In genomic region chr14:31043379-31043778, GRCh38 we compare ENCODE assay signal across 16 cellular contexts. TPM values are rescaled to one million over a fixed set of nuclear protein-coding genes. Genes with fewer than 3 reads are reported as not detected.
DNase-seq lines count a peak whose midpoint lies in the region; ATAC-seq, FAIRE-seq and TF ChIP-seq lines count a peak whose summit lies in the region.
"Had no signal": no experiment of that assay in that cellular context is flagged by ENCODE, and none has a peak within 500 bp of the region (broad histone marks: within the 10 kb centered on the region; RNA-seq: fewer than 3 reads in every experiment).

No MANE protein-coding gene starts in this region.

- ATAC-seq in HCT116 (no peak), PC-3 (no peak), K562 (peak; percentile 29; the same call in 2 of the 3 replicates), left colon (no peak)
- no peak for ATAC-seq in activated CD8-positive, alpha-beta T cell treated with anti-CD3 and anti-CD28 coated beads, Interleukin-2, amount 10 ng/mL, durations not matched to agents 7 days and 5 days
- ATAC-seq: HepG2 had no signal

- RAD21 ChIA-PET in HCT116 (lab: Charles Lee; ENCODE audit: low non-redundant PET in 1 of 2, low total read pairs in 2 of 2, uncharacterized antibody in 2 of 2, unreplicated experiment in 2 of 2), result no interaction called here

- 0% methylated on average over 3 of the region's 3 CpGs for WGBS in K562 (ENCODE audit: insufficient coverage, low coverage, missing lambda C conversion rate)

- TF ChIP-seq RAD21 in HCT116 (IDR thresholded peaks at IDR 0.05; ENCODE audit: low read depth) (no peak), K562 (CRISPR knock-in tag; conservative IDR thresholded peaks at IDR 0.05 in 1 of 2, IDR thresholded peaks at IDR 0.05 in 1 of 2) (no peak)

- DNase-seq in HCT116 (ENCODE audit: low read depth, low spot score) (no peak), PC-3 (peak; percentile 76), K562 (ENCODE audit: extremely low read depth in 1 of 4, low spot score in 3 of 4) (no peak), hypothalamus (lab: John Stamatoyannopoulos, UW) (no peak), NCI-H1417 treated with DMSO at 0.1 percent for 48 hours (lab: John Stamatoyannopoulos, UW) (no peak), left colon (no peak)
- DNase-seq in activated CD8-positive, alpha-beta T cell treated with anti-CD3 and anti-CD28 coated beads, Interleukin-2, amount 10 ng/mL, durations not matched to agents 7 days and 5 days, result no peak
- DNase-seq: AML-193; Caco-2; CD8-positive, alpha-beta memory T cell; DMS53; GF-D8; HCEC 1CT had no signal

- H3K27ac Mint-ChIP-seq in activated CD8-positive, alpha-beta T cell treated with anti-CD3 and anti-CD28 coated beads, Interleukin-2, amount 10 ng/mL, durations not matched to agents 7 days and 5 days, result no peak overlapping the region

- no peak for TF ChIP-seq CTCF in HCT116 (IDR thresholded peaks at IDR 0.05 in 2 of 3, conservative IDR thresholded peaks at IDR 0.05 in 1 of 3; ENCODE audit: borderline replicate concordance in 1 of 3, insufficient read depth in 1 of 3, low read depth in 2 of 3, low read length in 2 of 3)
- TF ChIP-seq CTCF in PC-3 (conservative IDR thresholded peaks at IDR 0.05; ENCODE audit: low read depth, low read length), result no peak
- TF ChIP-seq CTCF in K562 (IDR thresholded peaks at IDR 0.05 in 2 of 3, conservative IDR thresholded peaks at IDR 0.05 in 1 of 3; ENCODE audit: insufficient read depth in 2 of 3, low read depth in 1 of 3, low read length in 3 of 3), result no peak

- CTCF ChIA-PET in HCT116 (lab: Charles Lee) (no interaction called here), PC-3 (lab: Charles Lee) (no interaction called here), K562 (lab: Yijun Ruan, JAX; ENCODE audit: low intra/inter-chr PET ratio) (no interaction called here)
- CTCF ChIA-PET in activated CD8-positive, alpha-beta T cell treated with anti-CD3 and anti-CD28 coated beads, Interleukin-2, amount 10 ng/mL, durations not matched to agents 7 days and 5 days (lab: Charles Lee), result interaction anchor here (1.8 kb wide), 1 partner anchor 62 kb away, joined by 3 read pairs; no protein-coding TSS in a partner anchor

- H3F3A ChIP-seq in PC-3 (ENCODE audit: low read length, unreplicated experiment), result no peaks in the 10 kb centered on the region

- in situ Hi-C loops in K562 (cut with MboI), result no loop called here

- POLR2A ChIA-PET in HCT116 (lab: Charles Lee), result interaction anchor here (0.6 to 1.6 kb wide), 4 partner anchors 12 to 17 kb away, joined by 3 to 7 read pairs (median 4); partner anchors contain the start of gene STRN3
- POLR2A ChIA-PET in PC-3 (lab: Charles Lee; ENCODE audit: unreplicated experiment), result no interaction called here
- POLR2A ChIA-PET in K562 (lab: Yijun Ruan, JAX), result interaction anchor here (0.6 to 1.8 kb wide), 4 partner anchors 10 to 116 kb away, joined by 3 to 6 read pairs (median 6); partner anchors contain the start of gene STRN3
- POLR2A ChIA-PET in activated CD8-positive, alpha-beta T cell treated with anti-CD3 and anti-CD28 coated beads, Interleukin-2, amount 10 ng/mL, durations not matched to agents 7 days and 5 days (lab: Charles Lee), result no interaction called here

- H3K9me3 Mint-ChIP-seq in activated CD8-positive, alpha-beta T cell treated with anti-CD3 and anti-CD28 coated beads, Interleukin-2, amount 10 ng/mL, durations not matched to agents 7 days and 5 days (ENCODE audit: insufficient read depth), result no peaks in the 10 kb centered on the region
- H3K9me3 Mint-ChIP-seq: CD8-positive, alpha-beta memory T cell had no signal

- H3K36me3 Mint-ChIP-seq in activated CD8-positive, alpha-beta T cell treated with anti-CD3 and anti-CD28 coated beads, Interleukin-2, amount 10 ng/mL, durations not matched to agents 7 days and 5 days (ENCODE audit: low read depth), result no peaks in the 10 kb centered on the region

- H3K4me2 ChIP-seq in HCT116 (ENCODE audit: low read length) (peak overlapping the region; percentile 23; the same call in 1 of the 2 replicates), PC-3 (ENCODE audit: low read length) (peak overlapping the region; percentile 61), K562 (ENCODE audit: insufficient read depth, low read length) (peak overlapping the region; percentile 57; the same call in 1 of the 2 replicates)
- H3K4me2 ChIP-seq: BLaER1 had no signal

- H3K27me3 ChIP-seq in HCT116 (ENCODE audit: insufficient read depth, low read length) (no peaks in the 10 kb centered on the region), PC-3 (ENCODE audit: low read length) (no peaks in the 10 kb centered on the region), K562 (ENCODE audit: control insufficient read depth in 2 of 2, insufficient read depth in 2 of 2, low read length in 2 of 2) (no peaks in the 10 kb centered on the region)
- H3K27me3 ChIP-seq: BLaER1 had no signal

- intact Hi-C loops in HCT116 (cut with micrococcal nuclease), result no loop called here
- intact Hi-C loops in PC-3 (cut with micrococcal nuclease), result no loop called here
- intact Hi-C loops in K562 (cut with micrococcal nuclease), result no loop called here
- intact Hi-C loops in left colon (cut with DNase I, micrococcal nuclease), result no loop called here

- no peaks in the 10 kb centered on the region for H3K27me3 Mint-ChIP-seq in activated CD8-positive, alpha-beta T cell treated with anti-CD3 and anti-CD28 coated beads, Interleukin-2, amount 10 ng/mL, durations not matched to agents 7 days and 5 days (ENCODE audit: low read depth)
- H3K27me3 Mint-ChIP-seq: CD8-positive, alpha-beta memory T cell had no signal

- H3K79me2 ChIP-seq in HCT116 (ENCODE audit: insufficient read depth, low read length) (no peaks in the 10 kb centered on the region), PC-3 (ENCODE audit: low read length) (no peaks in the 10 kb centered on the region), K562 (ENCODE audit: control insufficient read depth, insufficient read depth, low read length) (no peaks in the 10 kb centered on the region)

- peaks cover 37 to 47% of the 10 kb centered on the region in 2 experiments for H3K4me1 ChIP-seq in HCT116 (ENCODE audit: control insufficient read depth in 1 of 2, insufficient read depth in 2 of 2, low read length in 2 of 2)
- H3K4me1 ChIP-seq in PC-3 (ENCODE audit: insufficient read depth, low read length), result peaks cover 14% of the 10 kb centered on the region
- peaks cover 10 to 15% of the 10 kb centered on the region in 2 experiments; a peak in 4 of 5 replicates for H3K4me1 ChIP-seq in K562 (replicated peaks in 1 of 2; ENCODE audit: control insufficient read depth in 2 of 2, insufficient read depth in 2 of 2, low read length in 2 of 2)
- H3K4me1 ChIP-seq: BLaER1, Caco-2 had no signal

- no peak overlapping the region for H2AFZ ChIP-seq in HCT116 (ENCODE audit: low read depth, low read length, poor library complexity, severe bottlenecking)
- peak overlapping the region; percentile 34 for H2AFZ ChIP-seq in PC-3 (ENCODE audit: low read length)
- H2AFZ ChIP-seq in K562 (ENCODE audit: low read depth, low read length), result peak overlapping the region; percentile 75

- H3K9me2 ChIP-seq in HCT116 (ENCODE audit: insufficient read depth), result no peaks in the 10 kb centered on the region
- H3K9me2 ChIP-seq in PC-3 (replicated peaks; ENCODE audit: low read length), result no peaks in the 10 kb centered on the region

- no peak overlapping the region for H3K9ac ChIP-seq in HCT116 (ENCODE audit: low read length)
- no peak overlapping the region for H3K9ac ChIP-seq in PC-3 (ENCODE audit: low read length)
- H3K9ac ChIP-seq in K562 (ENCODE audit: insufficient read depth in 1 of 2, low read depth in 2 of 2, low read length in 2 of 2), result peak overlapping the region in 1 of 2 experiments; percentile 39; a peak in 2 of 4 replicates
- H3K9ac ChIP-seq: BLaER1 had no signal

- no peak for TF ChIP-seq EP300 in K562 (IDR thresholded peaks at IDR 0.05; ENCODE audit: low read length)

- H3K9me3 ChIP-seq in HCT116 (ENCODE audit: control insufficient read depth in 1 of 2, insufficient read depth in 1 of 2, low read depth in 1 of 2, low read length in 2 of 2), result no peaks in the 10 kb centered on the region
- H3K9me3 ChIP-seq in PC-3 (ENCODE audit: low read length), result no peaks in the 10 kb centered on the region
- peaks cover 5% of the 10 kb centered on the region; the same call in 1 of the 2 replicates for H3K9me3 ChIP-seq in K562 (replicated peaks; ENCODE audit: control insufficient read depth, insufficient read depth, low read depth, low read length)
- H3K9me3 ChIP-seq: BLaER1, Caco-2 had no signal

- H3K4me1 Mint-ChIP-seq in activated CD8-positive, alpha-beta T cell treated with anti-CD3 and anti-CD28 coated beads, Interleukin-2, amount 10 ng/mL, durations not matched to agents 7 days and 5 days (ENCODE audit: low read depth), result peaks cover 4% of the 10 kb centered on the region

- no peaks in the 10 kb centered on the region for H3K9me1 ChIP-seq in K562 (ENCODE audit: control insufficient read depth, insufficient read depth, low read length)

- BruUV-seq in HCT116 (replicated peaks; lab: Mats Ljungman, UMichigan) (no TSS peak), PC-3 (replicated peaks; lab: Mats Ljungman, UMichigan) (no TSS peak), K562 (replicated peaks; lab: Mats Ljungman, UMichigan) (no TSS peak)

- no peaks in the 10 kb centered on the region for H3K36me3 ChIP-seq in HCT116 (ENCODE audit: control insufficient read depth in 1 of 2, insufficient read depth in 2 of 2, low read length in 2 of 2)
- H3K36me3 ChIP-seq in PC-3 (ENCODE audit: low read depth, low read length), result no peaks in the 10 kb centered on the region
- H3K36me3 ChIP-seq in K562 (ENCODE audit: control insufficient read depth, insufficient read depth, low read length), result no peaks in the 10 kb centered on the region
- H3K36me3 ChIP-seq: BLaER1 had no signal

- H4K20me1 ChIP-seq in HCT116 (ENCODE audit: insufficient read depth), result no peaks in the 10 kb centered on the region
- no peaks in the 10 kb centered on the region for H4K20me1 ChIP-seq in PC-3 (ENCODE audit: low read length)
- no peaks in the 10 kb centered on the region for H4K20me1 ChIP-seq in K562 (replicated peaks; ENCODE audit: control insufficient read depth, insufficient read depth, low read length)
- H4K20me1 ChIP-seq: BLaER1 had no signal

- no peak overlapping the region for H3K4me3 ChIP-seq in HCT116 (replicated peaks in 1 of 2; ENCODE audit: low read depth in 1 of 2, low read length in 2 of 2)
- H3K4me3 ChIP-seq in PC-3 (ENCODE audit: low read length), result peak overlapping the region; percentile 4; the same call in 1 of the 2 replicates
- no peak overlapping the region for H3K4me3 ChIP-seq in K562
- H3K4me3 ChIP-seq: BLaER1 had no signal

- no peak overlapping the region for H3K4me3 Mint-ChIP-seq in activated CD8-positive, alpha-beta T cell treated with anti-CD3 and anti-CD28 coated beads, Interleukin-2, amount 10 ng/mL, durations not matched to agents 7 days and 5 days
- H3K4me3 Mint-ChIP-seq: CD8-positive, alpha-beta memory T cell had no signal

- TF ChIP-seq POLR2A in HCT116 (IDR thresholded peaks at IDR 0.05; ENCODE audit: borderline replicate concordance, extremely low read depth, insufficient read depth, insufficient read length), result no peak
- TF ChIP-seq POLR2A in K562 (conservative IDR thresholded peaks at IDR 0.05), result no peak

- H3K27ac ChIP-seq in HCT116 (ENCODE audit: low read depth, low read length), result no peak overlapping the region
- H3K27ac ChIP-seq in PC-3 (ENCODE audit: low read length), result peak overlapping the region; percentile 58
- peak overlapping the region; percentile 15 for H3K27ac ChIP-seq in K562 (ENCODE audit: extremely low read depth, low read depth, low read length)
- H3K27ac ChIP-seq: BLaER1 had no signal

- FAIRE-seq in K562 (lab: Jason Lieb, UNC), result peak; percentile 48
- FAIRE-seq: GM19239, HepG2 had no signal

RNA-seq across cellular contexts. Expression of gene STRN3, which starts 17.2 kb away (rescaled TPM):
- total RNA-seq in HCT116 (2021; ENCODE audit: unreplicated experiment) (43.4 TPM), PC-3 (2014; rRNA removed) (36.9 and 41.4 TPM in 2 replicates), K562 (2014; rRNA removed) (18.0 and 25.7 TPM in 2 replicates), K562 (2014; rRNA removed; fragmentation: Illumina TruSeq; extraction: Trizol) (29.1 and 35.7 TPM in 2 replicates), K562 (2015; rRNA removed; fragmentation: Illumina TruSeq; extraction: Trizol) (23.7 and 24.7 TPM in 2 replicates), K562 (2021) (17.6 and 19.9 TPM in 2 replicates), left colon (10 to 100 TPM; 43.3 to 48.0 TPM)
- 18.5 and 22.7 TPM in 2 replicates for polyA plus RNA-seq in HCT116 (2012)
- total RNA-seq in K562 (2011; cell fraction: chromatin; rRNA removed; ENCODE audit: low replicate concordance), result 37.9 and 146 TPM in 2 replicates
- total RNA-seq in K562 (2011; cell fraction: nucleolus; rRNA removed), result 20.3 and 32.5 TPM in 2 replicates
- 42.4 and 69.4 TPM in 2 replicates for total RNA-seq in K562 (2011; cell fraction: nucleoplasm; rRNA removed)
- polyA plus RNA-seq in K562 (2011; rRNA removed) (16.0 and 16.7 TPM in 2 replicates), K562 (2014; fragmentation: Illumina TruSeq; extraction: Trizol) (9.7 and 10.8 TPM in 2 replicates), K562 (2014; fragmentation: Nextera tagmentation; extraction: Ambion mirVana) (1 to 10 TPM; 5.9 to 6.2 TPM), K562 (2014; rRNA removed) (5.6 and 14.0 TPM in 2 replicates)
- polyA plus RNA-seq in K562 (2011; cell fraction: cytosol; rRNA removed), result 2.7 and 5.8 TPM in 2 replicates
- polyA plus RNA-seq in K562 (2011; cell fraction: nucleus; rRNA removed), result 17.9 and 25.0 TPM in 2 replicates
- 8.7 and 9.7 TPM in 2 replicates for polyA plus RNA-seq in K562 (2012)
- polyA minus RNA-seq in K562 (2011; rRNA and poly(A)+ RNA removed), result 102 and 104 TPM in 2 replicates
- 23.7 and 37.6 TPM in 2 replicates for polyA minus RNA-seq in K562 (2011; cell fraction: cytosol; rRNA and poly(A)+ RNA removed)
- polyA minus RNA-seq in K562 (2011; cell fraction: nucleus; rRNA and poly(A)+ RNA removed), result 35.5 and 43.8 TPM in 2 replicates
- 10 to 100 TPM; 19.0 to 23.0 TPM for total RNA-seq in activated CD8-positive, alpha-beta T cell treated with anti-CD3 and anti-CD28 coated beads, Interleukin-2, amount 10 ng/mL, durations not matched to agents 7 days and 5 days

RNA-seq across cellular contexts. Expression of gene AP4S1, which starts 17.9 kb away (rescaled TPM):
- total RNA-seq in HCT116 (2021; ENCODE audit: unreplicated experiment) (5.0 TPM), PC-3 (2014; rRNA removed) (3.0 and 3.2 TPM in 2 replicates), K562 (2014; rRNA removed) (3.7 TPM in 2 replicates), K562 (2014; rRNA removed; fragmentation: Illumina TruSeq; extraction: Trizol) (7.2 and 7.8 TPM in 2 replicates), K562 (2015; rRNA removed; fragmentation: Illumina TruSeq; extraction: Trizol) (4.6 and 5.9 TPM in 2 replicates), K562 (2021) (5.0 and 5.6 TPM in 2 replicates), left colon (1 to 10 TPM; 4.9 to 5.0 TPM)
- polyA plus RNA-seq in HCT116 (2012), result 1.9 and 2.3 TPM in 2 replicates
- 6.9 and 7.8 TPM in 2 replicates for total RNA-seq in K562 (2011; cell fraction: chromatin; rRNA removed; ENCODE audit: low replicate concordance)
- 3.0 and 3.3 TPM in 2 replicates for total RNA-seq in K562 (2011; cell fraction: nucleolus; rRNA removed)
- total RNA-seq in K562 (2011; cell fraction: nucleoplasm; rRNA removed), result 4.0 and 9.5 TPM in 2 replicates
- polyA plus RNA-seq in K562 (2011; rRNA removed) (2.5 and 6.2 TPM in 2 replicates), K562 (2014; fragmentation: Illumina TruSeq; extraction: Trizol) (5.0 and 6.7 TPM in 2 replicates), K562 (2014; fragmentation: Nextera tagmentation; extraction: Ambion mirVana) (1 to 10 TPM; 5.9 to 6.1 TPM), K562 (2014; rRNA removed) (4.6 and 6.6 TPM in 2 replicates)
- polyA plus RNA-seq in K562 (2011; cell fraction: cytosol; rRNA removed), result 1.4 and 1.5 TPM in 2 replicates
- 2.1 and 3.1 TPM in 2 replicates for polyA plus RNA-seq in K562 (2011; cell fraction: nucleus; rRNA removed)
- 5.3 and 6.4 TPM in 2 replicates for polyA plus RNA-seq in K562 (2012)
- polyA minus RNA-seq in K562 (2011; rRNA and poly(A)+ RNA removed), result 3.4 and 4.7 TPM in 2 replicates
- 2.0 and 2.3 TPM in 2 replicates for polyA minus RNA-seq in K562 (2011; cell fraction: cytosol; rRNA and poly(A)+ RNA removed)
- polyA minus RNA-seq in K562 (2011; cell fraction: nucleus; rRNA and poly(A)+ RNA removed), result 1.7 and 2.8 TPM in 2 replicates
- total RNA-seq in activated CD8-positive, alpha-beta T cell treated with anti-CD3 and anti-CD28 coated beads, Interleukin-2, amount 10 ng/mL, durations not matched to agents 7 days and 5 days, result 1 to 10 TPM; 7.6 to 7.7 TPM

Comparison
In these comparisons a context has a peak if more than half of its experiments do, and no peak if none do; other contexts are left out.
1. POLR2A ChIA-PET loops: an anchor here in HCT116 (0.6 to 1.6 kb wide) and K562 (0.6 to 1.8 kb wide); none called in PC-3 and activated CD8-positive, alpha-beta T cell treated with anti-CD3 and anti-CD28 coated beads, Interleukin-2, amount 10 ng/mL, durations not matched to agents 7 days and 5 days.